Comparison of ENCODE assay signal across 1 cellular context in genomic region chr1:181655756-181656155, GRCh38.
TF ChIP-seq lines count a peak whose summit lies in the region.

No MANE protein-coding gene starts in this region.

TF ChIP-seq in GM12878, 131 proteins besides CTCF, POLR2A, EP300 and RAD21 (continued from another document):
- TF ChIP-seq BCLAF1 (IDR thresholded peaks at IDR 0.05) (no peak), KLF5 (IDR thresholded peaks at IDR 0.05; ENCODE audit: partially characterized antibody) (no peak), STAT3 (IDR thresholded peaks at IDR 0.05; ENCODE audit: low read depth, low read length) (no peak), SIX5 (IDR thresholded peaks at IDR 0.05; ENCODE audit: low read depth, low read length, severe bottlenecking) (no peak)
TF ChIP-seq in GM12878: peak in this region for 0.
